22 cellular contexts compared by ENCODE assay signal in the genomic region with DNA sequence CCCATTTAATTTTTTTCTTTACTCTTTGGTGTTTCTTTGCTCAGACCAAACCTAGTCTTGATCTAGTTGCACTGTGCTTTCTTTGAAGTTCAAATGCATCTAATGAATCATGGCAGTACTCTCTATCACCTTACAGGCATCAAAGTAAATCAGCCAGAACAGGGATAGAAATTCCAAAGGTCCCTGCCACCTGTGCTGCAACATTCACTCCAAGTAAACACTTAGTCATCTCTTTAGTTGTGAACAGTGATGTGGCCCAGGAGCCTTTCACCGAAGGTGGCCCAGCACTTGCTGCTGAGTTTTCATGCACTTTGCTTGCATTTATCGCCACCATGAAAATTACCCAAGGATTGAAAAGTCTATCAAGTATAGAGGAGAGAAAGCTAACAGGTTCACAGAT.
"Had no signal": no experiment of that assay in that cellular context is flagged by ENCODE, and none has a peak within 500 bp of the region (broad histone marks: within the 10 kb centered on the region; RNA-seq: fewer than 3 reads in every experiment).

No MANE protein-coding gene starts in this region.

- H3K36me3 ChIP-seq: neutrophil, pancreas, sigmoid colon, thoracic aorta, upper lobe of right lung had no signal

- H3K4me3 ChIP-seq: pancreas, sigmoid colon, thoracic aorta, upper lobe of right lung had no signal

- H3K27ac ChIP-seq: neutrophil, pancreas, sigmoid colon, thoracic aorta, upper lobe of right lung had no signal

- H3K9me3 ChIP-seq: neutrophil, pancreas, sigmoid colon, thoracic aorta, upper lobe of right lung had no signal

- H3K4me1 ChIP-seq: pancreas, sigmoid colon, upper lobe of right lung had no signal

- ATAC-seq: activated CD8-positive, alpha-beta T cell treated with anti-CD3 and anti-CD28 coated beads for 36 hours; activated T-helper 17 cell treated with anti-CD3 and anti-CD28 coated beads, Interleukin-2, amount 50 U/mL, for 72 hours; natural killer cell treated with Interleukin-12 subunit alpha and Interleukin-12 subunit beta and Interleukin-15 and Interleukin-18, amount 100 ng/mL, for 72 hours; pancreas; stimulated activated naive B cell treated with anti-CD40 and anti-IgM and Interleukin-4, amounts not matched to agents 10 μg/mL and 1 μg/mL and 100 μg/mL, for 72 hours; upper lobe of right lung had no signal

- DNase-seq: activated CD4-positive, alpha-beta T cell treated with anti-CD3 and anti-CD28 coated beads, Interleukin-2, amount 10 ng/mL, durations not matched to agents 24 days and 14 days; activated CD4-positive, CD25-positive, alpha-beta regulatory T cell; activated CD8-positive, alpha-beta T cell treated with anti-CD3 and anti-CD28 coated beads for 36 hours; activated naive CD4-positive, alpha-beta T cell treated with Interleukin-2 at 50 U/mL for 16 hours; activated naive CD8-positive, alpha-beta T cell treated with anti-CD3 and anti-CD28 coated beads, Interleukin-2, amount 10 ng/mL, durations not matched to agents 7 days and 5 days; activated T-cell treated with anti-CD3 and anti-CD28 coated beads, Interleukin-2, amount 50 U/mL, for 1 hour; amygdala; dermis blood vessel endothelial cell; effector memory CD4-positive, alpha-beta T cell; foreskin melanocyte; glutamatergic neuron; hypothalamus; pancreas; sigmoid colon; stimulated activated naive B cell treated with anti-CD40 and anti-IgM and Interleukin-4, amounts not matched to agents 10 μg/mL and 1 μg/mL and 100 μg/mL, for 72 hours; T-helper 1 cell; T-helper 9 cell; upper lobe of right lung had no signal

- H3K27me3 ChIP-seq: neutrophil, pancreas, sigmoid colon, upper lobe of right lung had no signal

- FAIRE-seq: pancreas had no signal
